9 cellular contexts compared by ENCODE assay signal in the genomic region with DNA sequence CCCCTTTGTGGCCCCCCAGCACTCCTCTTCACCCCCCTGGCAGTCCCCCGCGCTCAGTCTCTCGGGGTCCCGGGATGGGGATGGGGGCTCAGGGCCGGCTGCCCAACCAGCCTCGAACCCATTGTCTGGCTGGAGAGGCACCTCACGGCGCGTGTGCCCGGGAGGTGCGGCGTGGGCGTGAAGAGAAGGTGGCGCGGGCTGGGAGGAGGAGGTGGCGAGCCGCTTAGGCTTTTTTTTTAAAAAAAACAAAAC. TPM values are rescaled to one million over a fixed set of nuclear protein-coding genes. Genes with fewer than 3 reads are reported as not detected.
A peak's percentile ranks its signal among the peaks of the same experiment; 100 is the strongest.
DNase-seq lines count a peak whose midpoint lies in the region; ATAC-seq and TF ChIP-seq lines count a peak whose summit lies in the region.
"Had no signal": no experiment of that assay in that cellular context is flagged by ENCODE, and none has a peak within 500 bp of the region (broad histone marks: within the 10 kb centered on the region; RNA-seq: fewer than 3 reads in every experiment).

No MANE protein-coding gene starts in this region.

- H3K4me3 ChIP-seq in HUES48 (ENCODE audit: low read depth, low read length) (peak overlapping the region; percentile 81), brain microvascular endothelial cell (ENCODE audit: low read depth, low read length) (peak overlapping the region; percentile 68)

- no peaks in the 10 kb centered on the region for H3K36me3 ChIP-seq in HUES48 (ENCODE audit: control insufficient read depth, insufficient read depth, low read length)
- no peaks in the 10 kb centered on the region for H3K36me3 ChIP-seq in brain microvascular endothelial cell (replicated peaks)

- in situ Hi-C loops in brain microvascular endothelial cell (cut with HindIII; ENCODE audit: low pct_ligation_motif_present, low sequenced_read_pairs), result no loop called here

- ATAC-seq in left lobe of liver (peak; percentile 5), GM18868 (IDR thresholded peaks at IDR 0.05; ENCODE audit: unreplicated experiment) (no peak)

- peaks cover 30% of the 10 kb centered on the region for H3K4me1 ChIP-seq in HUES48 (ENCODE audit: control insufficient read depth, insufficient read depth, low read length)

- H3K9ac ChIP-seq in HUES48 (ENCODE audit: low read depth, low read length), result peak overlapping the region; percentile 55

- H3K27me3 ChIP-seq in HUES48 (ENCODE audit: control insufficient read depth, insufficient read depth, low read length) (peaks cover 2% of the 10 kb centered on the region; the same call in 1 of the 2 replicates), brain microvascular endothelial cell (replicated peaks) (no peaks in the 10 kb centered on the region)

- TF ChIP-seq CTCF in brain microvascular endothelial cell (IDR thresholded peaks at IDR 0.05; ENCODE audit: low read depth, low read length, missing control alignments), result no peak

- H3K9me3 ChIP-seq in HUES48 (ENCODE audit: control insufficient read depth, insufficient read depth, low read length), result no peaks in the 10 kb centered on the region

- DNase-seq in NCI-H82 (lab: John Stamatoyannopoulos, UW), result peak; percentile 58
- DNase-seq in NCI-H82 treated with DMSO at 0.1 percent for 48 hours (lab: John Stamatoyannopoulos, UW; ENCODE audit: unreplicated experiment), result no peak
- DNase-seq in brain microvascular endothelial cell, result no peak
- no peak for DNase-seq in left lobe of liver (ENCODE audit: low spot score)
- DNase-seq in CD1c-positive myeloid dendritic cell (ENCODE audit: extremely low spot score), result no peak
- DNase-seq: DND-41 had no signal

- peak overlapping the region; percentile 84 for H3K27ac ChIP-seq in HUES48 (ENCODE audit: low read depth, low read length)
- H3K27ac ChIP-seq in brain microvascular endothelial cell, result no peak overlapping the region
- peak overlapping the region; percentile 89 for H3K27ac ChIP-seq in temporal lobe (ENCODE audit: low read depth, low read length)

RNA-seq across cellular contexts. Expression of gene FMNL2, which starts 0.8 kb away (rescaled TPM):
- total RNA-seq in left lobe of liver (3.4 TPM), temporal lobe (88.3 TPM)

Comparison
In these comparisons a context has a peak if more than half of its experiments do, and no peak if none do; other contexts are left out.
1. RNA of gene FMNL2, which starts 0.8 kb away (total RNA-seq): 88.3 TPM in temporal lobe (single experiment); 3.4 TPM in left lobe of liver (single experiment); every median in the first group is over 10 times any median in the second.